1 cellular context compared by ENCODE assay signal in the genomic region with DNA sequence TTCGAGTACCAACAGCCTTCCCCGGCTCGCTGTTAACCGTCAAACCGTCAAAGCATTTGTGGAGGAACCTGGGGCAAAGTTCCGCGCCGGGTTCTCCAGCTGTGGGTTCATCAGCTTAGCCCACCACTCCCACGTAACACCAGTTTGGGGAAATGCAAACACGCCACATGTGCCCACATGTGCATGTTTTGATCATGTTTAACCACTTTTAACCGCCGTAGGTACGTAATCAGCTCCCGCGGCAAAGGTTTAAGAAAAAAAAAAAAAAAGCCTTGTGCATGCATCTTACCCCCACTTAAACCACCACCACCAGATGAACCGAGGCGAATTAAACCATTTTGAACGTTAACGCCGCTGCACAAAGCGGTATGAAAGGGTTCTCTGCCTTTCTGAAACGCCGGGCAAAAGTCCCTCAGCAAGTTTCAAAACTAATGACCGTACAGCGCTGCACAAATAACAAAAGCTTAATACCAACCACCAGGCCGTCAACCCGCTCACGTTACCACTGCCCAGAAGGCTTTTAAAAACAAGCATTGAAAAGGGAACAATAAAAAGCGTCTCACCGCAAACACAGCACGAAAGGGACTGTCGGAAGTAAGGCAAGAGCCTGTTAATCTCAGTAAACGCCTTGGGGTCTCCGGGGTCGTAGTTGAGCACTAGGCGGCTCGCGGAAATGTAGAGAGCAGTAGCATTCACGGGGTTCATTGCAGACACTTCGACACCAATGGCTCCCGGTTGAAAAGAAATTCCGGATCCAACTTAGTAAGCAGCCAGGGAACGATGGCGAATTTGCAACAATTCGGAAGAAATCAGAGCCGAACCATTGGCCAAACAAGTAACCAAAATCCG.
TF ChIP-seq lines count a peak whose summit lies in the region.

No MANE protein-coding gene starts in this region.

TF ChIP-seq in GM12878, 131 proteins besides CTCF, POLR2A, EP300 and RAD21 (continued from another document):
- TF ChIP-seq FOXM1 (IDR thresholded peaks at IDR 0.05; ENCODE audit: low read depth, low read length) (no peak), WRNIP1 (IDR thresholded peaks at IDR 0.05; ENCODE audit: borderline replicate concordance, low read depth, low read length) (0 out of 2 replicates have a peak, but pooled peaks have one; percentile 79), CHD4 (IDR thresholded peaks at IDR 0.05) (no peak), POLR2AphosphoS5 (IDR thresholded peaks at IDR 0.05; ENCODE audit: low read length) (0 out of 2 replicates have a peak, but pooled peaks have one; percentile 43), RB1 (IDR thresholded peaks at IDR 0.05; ENCODE audit: borderline replicate concordance) (no peak; the same call in 1 of the 2 replicates), SREBF2 (IDR thresholded peaks at IDR 0.05; ENCODE audit: low read length) (no peak), ZNF622 (IDR thresholded peaks at IDR 0.05) (no peak), RCOR1 (conservative IDR thresholded peaks at IDR 0.05; ENCODE audit: low read depth, low read length) (no peak), SIN3A (IDR thresholded peaks at IDR 0.05; ENCODE audit: low read depth, low read length) (peak; percentile 93), EGR1 (IDR thresholded peaks at IDR 0.05; ENCODE audit: borderline replicate concordance in 1 of 2, low read depth in 2 of 2, low read length in 2 of 2) (0 out of 3 replicates have a peak, but pooled peaks of 1 of the 2 experiments have one; percentile 31), POU2F2 (IDR thresholded peaks at IDR 0.05; ENCODE audit: borderline replicate concordance, low read depth, low read length) (peak; percentile 80; the same call in 2 of the 3 replicates), RFX5 (IDR thresholded peaks at IDR 0.05; ENCODE audit: low read depth, low read length) (no peak), CBX3 (IDR thresholded peaks at IDR 0.05; ENCODE audit: borderline replicate concordance, low read depth) (no peak), BMI1 (IDR thresholded peaks at IDR 0.05; ENCODE audit: borderline replicate concordance) (no peak), MYC (IDR thresholded peaks at IDR 0.05; ENCODE audit: insufficient read depth, insufficient read length, insufficient replicate concordance, low read length, severe bottlenecking) (no peak), HDAC6 (IDR thresholded peaks at IDR 0.05; ENCODE audit: unreplicated experiment) (no peak), MTA2 (IDR thresholded peaks at IDR 0.05; ENCODE audit: low read depth) (peak; percentile 74), NR2C1 (IDR thresholded peaks at IDR 0.05) (no peak), NR2F1 (conservative IDR thresholded peaks at IDR 0.05) (0 out of 2 replicates have a peak, but pooled peaks have one; percentile 21), MXI1 (IDR thresholded peaks at IDR 0.05; ENCODE audit: low read depth, low read length) (peak; percentile 90), ZNF274 (IDR thresholded peaks at IDR 0.05; ENCODE audit: insufficient read depth, insufficient read length) (no peak), IKZF2 (IDR thresholded peaks at IDR 0.05) (peak; percentile 24 to 38; a peak in 2 of 4 replicates), KDM1A (IDR thresholded peaks at IDR 0.05; ENCODE audit: borderline replicate concordance) (no peak)
- TF ChIP-seq, protein P1, sequence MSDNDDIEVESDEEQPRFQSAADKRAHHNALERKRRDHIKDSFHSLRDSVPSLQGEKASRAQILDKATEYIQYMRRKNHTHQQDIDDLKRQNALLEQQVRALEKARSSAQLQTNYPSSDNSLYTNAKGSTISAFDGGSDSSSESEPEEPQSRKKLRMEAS (IDR thresholded peaks at IDR 0.05; ENCODE audit: low read depth, low read length): peak; percentile 63; the same call in 1 of the 2 replicates
- TF ChIP-seq, protein P2, sequence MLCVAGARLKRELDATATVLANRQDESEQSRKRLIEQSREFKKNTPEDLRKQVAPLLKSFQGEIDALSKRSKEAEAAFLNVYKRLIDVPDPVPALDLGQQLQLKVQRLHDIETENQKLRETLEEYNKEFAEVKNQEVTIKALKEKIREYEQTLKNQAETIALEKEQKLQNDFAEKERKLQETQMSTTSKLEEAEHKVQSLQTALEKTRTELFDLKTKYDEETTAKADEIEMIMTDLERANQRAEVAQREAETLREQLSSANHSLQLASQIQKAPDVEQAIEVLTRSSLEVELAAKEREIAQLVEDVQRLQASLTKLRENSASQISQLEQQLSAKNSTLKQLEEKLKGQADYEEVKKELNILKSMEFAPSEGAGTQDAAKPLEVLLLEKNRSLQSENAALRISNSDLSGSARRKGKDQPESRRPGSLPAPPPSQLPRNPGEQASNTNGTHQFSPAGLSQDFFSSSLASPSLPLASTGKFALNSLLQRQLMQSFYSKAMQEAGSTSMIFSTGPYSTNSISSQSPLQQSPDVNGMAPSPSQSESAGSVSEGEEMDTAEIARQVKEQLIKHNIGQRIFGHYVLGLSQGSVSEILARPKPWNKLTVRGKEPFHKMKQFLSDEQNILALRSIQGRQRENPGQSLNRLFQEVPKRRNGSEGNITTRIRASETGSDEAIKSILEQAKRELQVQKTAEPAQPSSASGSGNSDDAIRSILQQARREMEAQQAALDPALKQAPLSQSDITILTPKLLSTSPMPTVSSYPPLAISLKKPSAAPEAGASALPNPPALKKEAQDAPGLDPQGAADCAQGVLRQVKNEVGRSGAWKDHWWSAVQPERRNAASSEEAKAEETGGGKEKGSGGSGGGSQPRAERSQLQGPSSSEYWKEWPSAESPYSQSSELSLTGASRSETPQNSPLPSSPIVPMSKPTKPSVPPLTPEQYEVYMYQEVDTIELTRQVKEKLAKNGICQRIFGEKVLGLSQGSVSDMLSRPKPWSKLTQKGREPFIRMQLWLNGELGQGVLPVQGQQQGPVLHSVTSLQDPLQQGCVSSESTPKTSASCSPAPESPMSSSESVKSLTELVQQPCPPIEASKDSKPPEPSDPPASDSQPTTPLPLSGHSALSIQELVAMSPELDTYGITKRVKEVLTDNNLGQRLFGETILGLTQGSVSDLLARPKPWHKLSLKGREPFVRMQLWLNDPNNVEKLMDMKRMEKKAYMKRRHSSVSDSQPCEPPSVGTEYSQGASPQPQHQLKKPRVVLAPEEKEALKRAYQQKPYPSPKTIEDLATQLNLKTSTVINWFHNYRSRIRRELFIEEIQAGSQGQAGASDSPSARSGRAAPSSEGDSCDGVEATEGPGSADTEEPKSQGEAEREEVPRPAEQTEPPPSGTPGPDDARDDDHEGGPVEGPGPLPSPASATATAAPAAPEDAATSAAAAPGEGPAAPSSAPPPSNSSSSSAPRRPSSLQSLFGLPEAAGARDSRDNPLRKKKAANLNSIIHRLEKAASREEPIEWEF (IDR thresholded peaks at IDR 0.05; ENCODE audit: insufficient replicate concordance, low read depth, low read length): peak; percentile 30
- TF ChIP-seq, protein P3, sequence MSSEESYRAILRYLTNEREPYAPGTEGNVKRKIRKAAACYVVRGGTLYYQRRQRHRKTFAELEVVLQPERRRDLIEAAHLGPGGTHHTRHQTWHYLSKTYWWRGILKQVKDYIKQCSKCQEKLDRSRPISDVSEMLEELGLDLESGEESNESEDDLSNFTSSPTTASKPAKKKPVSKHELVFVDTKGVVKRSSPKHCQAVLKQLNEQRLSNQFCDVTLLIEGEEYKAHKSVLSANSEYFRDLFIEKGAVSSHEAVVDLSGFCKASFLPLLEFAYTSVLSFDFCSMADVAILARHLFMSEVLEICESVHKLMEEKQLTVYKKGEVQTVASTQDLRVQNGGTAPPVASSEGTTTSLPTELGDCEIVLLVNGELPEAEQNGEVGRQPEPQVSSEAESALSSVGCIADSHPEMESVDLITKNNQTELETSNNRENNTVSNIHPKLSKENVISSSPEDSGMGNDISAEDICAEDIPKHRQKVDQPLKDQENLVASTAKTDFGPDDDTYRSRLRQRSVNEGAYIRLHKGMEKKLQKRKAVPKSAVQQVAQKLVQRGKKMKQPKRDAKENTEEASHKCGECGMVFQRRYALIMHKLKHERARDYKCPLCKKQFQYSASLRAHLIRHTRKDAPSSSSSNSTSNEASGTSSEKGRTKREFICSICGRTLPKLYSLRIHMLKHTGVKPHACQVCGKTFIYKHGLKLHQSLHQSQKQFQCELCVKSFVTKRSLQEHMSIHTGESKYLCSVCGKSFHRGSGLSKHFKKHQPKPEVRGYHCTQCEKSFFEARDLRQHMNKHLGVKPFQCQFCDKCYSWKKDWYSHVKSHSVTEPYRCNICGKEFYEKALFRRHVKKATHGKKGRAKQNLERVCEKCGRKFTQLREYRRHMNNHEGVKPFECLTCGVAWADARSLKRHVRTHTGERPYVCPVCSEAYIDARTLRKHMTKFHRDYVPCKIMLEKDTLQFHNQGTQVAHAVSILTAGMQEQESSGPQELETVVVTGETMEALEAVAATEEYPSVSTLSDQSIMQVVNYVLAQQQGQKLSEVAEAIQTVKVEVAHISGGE (CRISPR knock-in tag; IDR thresholded peaks at IDR 0.05): no peak
